Comparison of ENCODE assay signal across 8 cellular contexts in genomic region chr21:44337941-44338895, GRCh38. TPM values are rescaled to one million over a fixed set of nuclear protein-coding genes. Genes with fewer than 3 reads are reported as not detected.
A peak's percentile ranks its signal among the peaks of the same experiment; 100 is the strongest.
DNase-seq lines count a peak whose midpoint lies in the region; ATAC-seq and TF ChIP-seq lines count a peak whose summit lies in the region.

No MANE protein-coding gene starts in this region.

- peak; percentile 15 for TF ChIP-seq CTCF in mucosa of descending colon (IDR thresholded peaks at IDR 0.05)
- TF ChIP-seq CTCF in type B pancreatic cell (conservative IDR thresholded peaks at IDR 0.05): peak; percentile 56

- H3K4me1 ChIP-seq in esophagus (ENCODE audit: control insufficient read depth in 2 of 2, insufficient read depth in 2 of 2, low read length in 1 of 2) (peaks cover 0 to 11% of the 10 kb centered on the region in 2 donors), mucosa of descending colon (ENCODE audit: low read depth) (peaks cover 12% of the 10 kb centered on the region)

- H3K4me1 Mint-ChIP-seq in type B pancreatic cell (ENCODE audit: unreplicated experiment): peaks cover 20% of the 10 kb centered on the region

- H3K36me3 Mint-ChIP-seq in type B pancreatic cell: no peaks in the 10 kb centered on the region

- WGBS in esophagus, 2 donors: 9 to 15% methylated on average over 20 to 41 of the region's 47 CpGs

- intact Hi-C loops in mucosa of descending colon (cut with DNase I, micrococcal nuclease): no loop called here

- no peaks in the 10 kb centered on the region for H3K27me3 ChIP-seq in esophagus (ENCODE audit: control insufficient read depth in 1 of 2, insufficient read depth in 2 of 2, low read length in 2 of 2)

- peak overlapping the region; percentile 85 for H3K4me3 Mint-ChIP-seq in type B pancreatic cell

- H3K4me3 ChIP-seq in esophagus (ENCODE audit: low read depth in 1 of 2, low read length in 2 of 2) (peak overlapping the region; percentile 16 to 37), mucosa of descending colon (no peak overlapping the region)

- no peaks in the 10 kb centered on the region for H3K27me3 Mint-ChIP-seq in type B pancreatic cell

- H3K36me3 ChIP-seq in esophagus (ENCODE audit: control insufficient read depth in 2 of 2, insufficient read depth in 2 of 2, low read length in 1 of 2) (peaks cover 3 to 4% of the 10 kb centered on the region in 2 donors), mucosa of descending colon (ENCODE audit: low read depth) (no peaks in the 10 kb centered on the region)

- peak overlapping the region; percentile 84 to 90 for H3K27ac ChIP-seq in esophagus (ENCODE audit: low read depth in 2 of 2, low read length in 1 of 2)

- no peaks in the 10 kb centered on the region for H3K9me3 Mint-ChIP-seq in type B pancreatic cell

- peak; percentile 48 for ATAC-seq in mucosa of descending colon
- ATAC-seq in GM18909 (IDR thresholded peaks at IDR 0.05; ENCODE audit: poor library complexity, unreplicated experiment): no peak

- H3K27ac Mint-ChIP-seq in type B pancreatic cell: peak overlapping the region; percentile 87

- DNase-seq in activated gamma-delta T cell treated with anti-CD3 and anti-CD28 coated beads, Interleukin-2, amount 50 U/mL, for 16 hours (ENCODE audit: low read depth): peak; percentile 17
- DNase-seq in activated gamma-delta T cell (lab: John Stamatoyannopoulos, UW) (no peak), NCI-H146 treated with DMSO at 0.1 percent for 48 hours (lab: John Stamatoyannopoulos, UW; ENCODE audit: unreplicated experiment) (peak; percentile 34), mucosa of descending colon (peak; percentile 74 to 82 (median 79)), type B pancreatic cell (ENCODE audit: extremely low spot score, unreplicated experiment) (no peak)
- peak; percentile 35 to 45 for DNase-seq in activated CD4-positive, alpha-beta T cell treated with anti-CD3 and anti-CD28 coated beads, Interleukin-2, amount 50 U/mL, for 48 hours

- H3K9me3 ChIP-seq in esophagus (ENCODE audit: control insufficient read depth in 2 of 2, insufficient read depth in 1 of 2, low read depth in 1 of 2, low read length in 1 of 2) (no peaks in the 10 kb centered on the region), mucosa of descending colon (no peaks in the 10 kb centered on the region)

RNA-seq across cellular contexts. Expression of gene CFAP410, which starts 1.0 kb away (rescaled TPM):
- 10 to 100 TPM; 13.9 to 19.1 TPM for polyA plus RNA-seq in esophagus
- total RNA-seq in mucosa of descending colon: 10 to 100 TPM; 22.0 to 33.0 (median 26.6) TPM
- 15.1 and 23.1 TPM in 2 replicates for total RNA-seq in type B pancreatic cell (ENCODE audit: low replicate concordance)

RNA-seq across cellular contexts. Expression of gene TRPM2, which starts 15.2 kb away (rescaled TPM):
- 1 to 10 TPM; 1.2 to 1.7 TPM for polyA plus RNA-seq in esophagus
- total RNA-seq in mucosa of descending colon (10 to 100 TPM in 1 of 3 donors, 1 to 10 TPM in 2; 1.5 to 10.3 (median 7.2) TPM), type B pancreatic cell (ENCODE audit: low replicate concordance) (0.05 and 0.07 TPM in 2 replicates)

RNA-seq across cellular contexts. Expression of gene PFKL, which starts 38.4 kb away (rescaled TPM):
- polyA plus RNA-seq in esophagus: 10 to 100 TPM; 85.7 to 96.4 TPM
- total RNA-seq in mucosa of descending colon (100 to 1,000 TPM; 150 to 299 (median 237) TPM), type B pancreatic cell (ENCODE audit: low replicate concordance) (135 and 178 TPM in 2 replicates)

RNA-seq across cellular contexts. Expression of gene AIRE, which starts 52.5 kb away (rescaled TPM):
- under 1 TPM; 0.01 to 0.06 TPM for polyA plus RNA-seq in esophagus
- total RNA-seq in mucosa of descending colon: under 1 TPM in 2 of 3 donors, not detected in 1; 0.12 to 0.16 TPM
- total RNA-seq in type B pancreatic cell (ENCODE audit: low replicate concordance): 0.12 TPM in 1 of 2 replicates, not detected in the other

Comparison
In these comparisons a context has a peak if more than half of its experiments do, and no peak if none do; other contexts are left out.
1. DNase-seq: peak in activated gamma-delta T cell treated with anti-CD3 and anti-CD28 coated beads, Interleukin-2, amount 50 U/mL, for 16 hours (single experiment), NCI-H146 treated with DMSO at 0.1 percent for 48 hours (single experiment), activated CD4-positive, alpha-beta T cell treated with anti-CD3 and anti-CD28 coated beads, Interleukin-2, amount 50 U/mL, for 48 hours (2 of 2) and mucosa of descending colon (3 of 3); none in activated gamma-delta T cell (single experiment) and type B pancreatic cell (single experiment).